Comparison of ENCODE assay signal across 10 cellular contexts in the genomic region with DNA sequence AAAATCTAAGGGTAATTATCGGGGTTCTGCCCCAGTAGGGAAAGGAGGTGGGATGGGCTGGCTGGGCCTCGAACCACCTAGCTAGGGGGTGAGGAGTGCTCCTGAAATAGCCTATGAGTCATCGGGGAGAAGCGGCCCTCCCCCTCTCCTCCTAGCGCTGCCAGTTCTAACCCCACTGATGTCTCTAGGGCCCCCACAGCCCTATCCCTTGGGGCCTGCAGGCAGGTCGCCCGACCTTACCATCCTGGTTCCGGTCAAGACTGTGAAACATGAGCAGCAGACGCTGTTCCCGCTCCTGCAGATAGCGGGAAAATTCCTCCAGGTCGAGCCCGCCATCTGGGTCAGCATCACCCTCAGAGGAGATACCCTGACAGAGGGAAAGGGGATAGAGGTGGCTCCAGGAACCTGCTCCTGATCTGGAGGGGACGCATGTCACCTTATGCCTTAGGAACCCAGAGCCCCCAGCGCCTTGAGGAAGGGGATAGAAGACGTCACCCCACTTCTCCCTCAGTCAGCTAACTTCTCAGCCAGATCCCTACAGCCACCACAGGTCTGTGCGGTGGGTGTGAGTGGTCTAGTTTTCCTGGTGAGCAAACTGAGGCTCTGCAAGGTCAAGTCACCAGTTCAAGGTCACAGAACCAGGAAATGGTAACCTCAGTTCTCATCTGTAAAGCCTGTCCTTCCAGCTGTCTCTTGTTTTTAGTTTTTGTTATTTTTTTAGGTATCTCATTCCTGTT. TPM values are rescaled to one million over a fixed set of nuclear protein-coding genes. Genes with fewer than 3 reads are reported as not detected.
A peak's percentile ranks its signal among the peaks of the same experiment; 100 is the strongest.
DNase-seq lines count a peak whose midpoint lies in the region; ATAC-seq and TF ChIP-seq lines count a peak whose summit lies in the region.
"Had no signal": no experiment of that assay in that cellular context is flagged by ENCODE, and none has a peak within 500 bp of the region (broad histone marks: within the 10 kb centered on the region; RNA-seq: fewer than 3 reads in every experiment).

No MANE protein-coding gene starts in this region.

- peaks cover 37% of the 10 kb centered on the region for H3K36me3 Mint-ChIP-seq in activated CD4-positive, alpha-beta memory T cell treated with anti-CD3 and anti-CD28 coated beads, Interleukin-2, amount 10 ng/mL, durations not matched to agents 7 days and 5 days (ENCODE audit: low read depth)

- peaks cover 17% of the 10 kb centered on the region for H3K9me3 Mint-ChIP-seq in activated CD4-positive, alpha-beta memory T cell treated with anti-CD3 and anti-CD28 coated beads, Interleukin-2, amount 10 ng/mL, durations not matched to agents 7 days and 5 days

- ATAC-seq in lower lobe of right lung, result no peak

- H3K36me3 ChIP-seq in A673 (ENCODE audit: insufficient read depth, low read length, poor library complexity, severe bottlenecking), result peaks cover 17% of the 10 kb centered on the region
- peaks cover 13% of the 10 kb centered on the region for H3K36me3 ChIP-seq in lower lobe of right lung

- H3K27me3 ChIP-seq in A673 (replicated peaks; ENCODE audit: insufficient read depth, low read depth, low read length, poor library complexity), result no peaks in the 10 kb centered on the region
- no peaks in the 10 kb centered on the region for H3K27me3 ChIP-seq in lower lobe of right lung (ENCODE audit: low read depth)
- H3K27me3 ChIP-seq: adrenal gland had no signal

- peak overlapping the region; percentile 80 for H3K4me3 ChIP-seq in A673 (ENCODE audit: low read depth, low read length, poor library complexity, severe bottlenecking)
- peak overlapping the region; percentile 94 for H3K4me3 ChIP-seq in GM12865 (ENCODE audit: low read depth, low read length)
- no peak overlapping the region for H3K4me3 ChIP-seq in lower lobe of right lung

- no peaks in the 10 kb centered on the region for H3K27me3 Mint-ChIP-seq in activated CD4-positive, alpha-beta memory T cell treated with anti-CD3 and anti-CD28 coated beads, Interleukin-2, amount 10 ng/mL, durations not matched to agents 7 days and 5 days

- CTCF ChIA-PET in A673 (lab: Charles Lee), result no interaction called here
- CTCF ChIA-PET in activated CD4-positive, alpha-beta memory T cell treated with anti-CD3 and anti-CD28 coated beads, Interleukin-2, amount 10 ng/mL, durations not matched to agents 7 days and 5 days (lab: Charles Lee), result interaction anchor here (0.9 to 1.0 kb wide), 2 partner anchors 23 to 158 kb away, joined by 3 read pairs; a partner anchor contains a TSS

- H3K4me1 Mint-ChIP-seq in activated CD4-positive, alpha-beta memory T cell treated with anti-CD3 and anti-CD28 coated beads, Interleukin-2, amount 10 ng/mL, durations not matched to agents 7 days and 5 days, result peaks cover 19% of the 10 kb centered on the region

- DNase-seq in A673 (ENCODE audit: low spot score) (no peak), GM12865 (ENCODE audit: low read depth) (peak; percentile 81), lower lobe of right lung (no peak), epidermal melanocyte (ENCODE audit: insufficient read length, low spot score) (no peak), posterior cingulate gyrus (no peak), LoVo (ENCODE audit: low spot score) (no peak)
- DNase-seq in activated CD4-positive, alpha-beta memory T cell treated with anti-CD3 and anti-CD28 coated beads, Interleukin-2, amount 10 ng/mL, durations not matched to agents 7 days and 5 days, result no peak
- DNase-seq in stimulated activated naive CD4-positive, alpha-beta T cell treated with Interleukin-2 at 50 U/mL for 16 hours (lab: John Stamatoyannopoulos, UW), result no peak

- peaks cover 6% of the 10 kb centered on the region for H3K9me3 ChIP-seq in A673 (ENCODE audit: low read depth, low read length, poor library complexity, severe bottlenecking)
- H3K9me3 ChIP-seq in lower lobe of right lung, result peaks cover 13% of the 10 kb centered on the region
- H3K9me3 ChIP-seq: adrenal gland had no signal

- H3K4me3 Mint-ChIP-seq in activated CD4-positive, alpha-beta memory T cell treated with anti-CD3 and anti-CD28 coated beads, Interleukin-2, amount 10 ng/mL, durations not matched to agents 7 days and 5 days, result peak overlapping the region; percentile 88

- no peak overlapping the region for H3K27ac ChIP-seq in A673 (ENCODE audit: low read depth, low read length, poor library complexity, severe bottlenecking)
- H3K27ac ChIP-seq in lower lobe of right lung, result peak overlapping the region; percentile 18

- H3K4me1 ChIP-seq in A673 (ENCODE audit: insufficient read depth, low read length, poor library complexity, severe bottlenecking) (peaks cover 13% of the 10 kb centered on the region), lower lobe of right lung (peaks cover 17% of the 10 kb centered on the region)

- intact Hi-C loops in A673 (cut with micrococcal nuclease; ENCODE audit: unreplicated experiment) (no loop called here), lower lobe of right lung (cut with DNase I) (no loop called here), posterior cingulate gyrus (cut with DNase I) (no loop called here)

- peak overlapping the region; percentile 71 for H3K27ac Mint-ChIP-seq in activated CD4-positive, alpha-beta memory T cell treated with anti-CD3 and anti-CD28 coated beads, Interleukin-2, amount 10 ng/mL, durations not matched to agents 7 days and 5 days

- BruUV-seq in A673 (replicated peaks; lab: Mats Ljungman, UMichigan), result no TSS peak

- TF ChIP-seq CTCF in A673 (conservative IDR thresholded peaks at IDR 0.05; ENCODE audit: low read depth, low read length), result no peak
- TF ChIP-seq CTCF in GM12865 (IDR thresholded peaks at IDR 0.05; ENCODE audit: insufficient read depth, low read depth, low read length, missing control alignments), result no peak
- TF ChIP-seq CTCF in lower lobe of right lung (IDR thresholded peaks at IDR 0.05), result no peak

- POLR2A ChIA-PET in A673 (lab: Charles Lee; ENCODE audit: low non-redundant PET), result no interaction called here
- POLR2A ChIA-PET in activated CD4-positive, alpha-beta memory T cell treated with anti-CD3 and anti-CD28 coated beads, Interleukin-2, amount 10 ng/mL, durations not matched to agents 7 days and 5 days (lab: Charles Lee), result interaction anchor here (1.1 to 1.9 kb wide), 2 partner anchors 23 to 31 kb away, joined by 4 read pairs; a partner anchor contains a TSS

RNA-seq across cellular contexts. Expression of a gene that starts 1.5 kb away (rescaled TPM):
- total RNA-seq in A673 (2021), result 39.9 and 56.0 TPM in 2 replicates
- total RNA-seq in activated CD4-positive, alpha-beta memory T cell treated with anti-CD3 and anti-CD28 coated beads, Interleukin-2, amount 10 ng/mL, durations not matched to agents 7 days and 5 days, result 10 to 100 TPM; 30.0 to 35.7 TPM
- total RNA-seq in lower lobe of right lung, result 44.9 TPM

RNA-seq across cellular contexts. Expression of a gene that starts 5.9 kb away (rescaled TPM):
- total RNA-seq in A673 (2021), result not detected in 2 replicates
- total RNA-seq in activated CD4-positive, alpha-beta memory T cell treated with anti-CD3 and anti-CD28 coated beads, Interleukin-2, amount 10 ng/mL, durations not matched to agents 7 days and 5 days, result under 1 TPM; 0.63 to 0.93 TPM
- total RNA-seq in lower lobe of right lung, result 36.3 TPM

RNA-seq across cellular contexts. Expression of a gene that starts 23.5 kb away (rescaled TPM):
- total RNA-seq in A673 (2021), result 0.11 and 0.24 TPM in 2 replicates
- total RNA-seq in activated CD4-positive, alpha-beta memory T cell treated with anti-CD3 and anti-CD28 coated beads, Interleukin-2, amount 10 ng/mL, durations not matched to agents 7 days and 5 days, result 100 to 1,000 TPM in 1 of 2 experiments, 10 to 100 TPM in 1; 97.2 to 101 TPM
- total RNA-seq in lower lobe of right lung, result 15.1 TPM

RNA-seq across cellular contexts. Expression of a gene that starts 24.6 kb away (rescaled TPM):
- total RNA-seq in A673 (2021) (0.39 and 0.44 TPM in 2 replicates), lower lobe of right lung (not detected)
- not detected for total RNA-seq in activated CD4-positive, alpha-beta memory T cell treated with anti-CD3 and anti-CD28 coated beads, Interleukin-2, amount 10 ng/mL, durations not matched to agents 7 days and 5 days
- total RNA-seq: kidney epithelial cell had no signal

RNA-seq across cellular contexts. Expression of a gene that starts 33.5 kb away (rescaled TPM):
- total RNA-seq in A673 (2021) (649 and 671 TPM in 2 replicates), lower lobe of right lung (173 TPM)
- total RNA-seq in activated CD4-positive, alpha-beta memory T cell treated with anti-CD3 and anti-CD28 coated beads, Interleukin-2, amount 10 ng/mL, durations not matched to agents 7 days and 5 days, result 100 to 1,000 TPM; 246 to 250 TPM

Comparison
In these comparisons a context has a peak if more than half of its experiments do, and no peak if none do; other contexts are left out.
1. RNA of a gene that starts 5.9 kb away (total RNA-seq): 36.3 TPM in lower lobe of right lung (single experiment); 0.63 to 0.93 TPM in activated CD4-positive, alpha-beta memory T cell treated with anti-CD3 and anti-CD28 coated beads, Interleukin-2, amount 10 ng/mL, durations not matched to agents 7 days and 5 days and not detected in A673; every median in the first group is over 10 times any median in the second.
2. RNA of a gene that starts 23.5 kb away (total RNA-seq): 97.2 to 101 TPM in activated CD4-positive, alpha-beta memory T cell treated with anti-CD3 and anti-CD28 coated beads, Interleukin-2, amount 10 ng/mL, durations not matched to agents 7 days and 5 days and 15.1 TPM in lower lobe of right lung (single experiment); 0.11 to 0.24 TPM in A673; every median in the first group is over 10 times any median in the second.